In genomic region chrX:40877869-40878268, GRCh38 we compare ENCODE assay signal across 9 cellular contexts.
A peak's percentile ranks its signal among the peaks of the same experiment; 100 is the strongest.
DNase-seq lines count a peak whose midpoint lies in the region; ATAC-seq and TF ChIP-seq lines count a peak whose summit lies in the region.
"Had no signal": no experiment of that assay in that cellular context is flagged by ENCODE, and none has a peak within 500 bp of the region (broad histone marks: within the 10 kb centered on the region; RNA-seq: fewer than 3 reads in every experiment).

No MANE protein-coding gene starts in this region.

- peak; percentile 1 for DNase-seq in activated CD4-positive, CD25-positive, alpha-beta regulatory T cell treated with anti-CD3 and anti-CD28 coated beads, Interleukin-2, amount 50 U/mL, for 16 hours (ENCODE audit: low read depth, low spot score)
- DNase-seq in activated CD4-positive, CD25-positive, alpha-beta regulatory T cell (lab: John Stamatoyannopoulos, UW): no peak
- peak; percentile 7 for DNase-seq in NCI-H82 (lab: John Stamatoyannopoulos, UW)
- DNase-seq in epithelial cell of esophagus (ENCODE audit: low read depth): peak; percentile 32
- DNase-seq in suprapubic skin (ENCODE audit: low spot score in 2 of 2): no peak
- DNase-seq in activated CD8-positive, alpha-beta memory T cell treated with anti-CD3 and anti-CD28 coated beads, Interleukin-2, amount 50 U/mL, for 4 hours: no peak

- peak overlapping the region; percentile 42 for H3K4me2 ChIP-seq in skeletal muscle satellite cell (ENCODE audit: low read length)

- H3K4me3 ChIP-seq in epithelial cell of esophagus (ENCODE audit: low read length) (no peak overlapping the region), skeletal muscle satellite cell (ENCODE audit: low read length) (peak overlapping the region; percentile 33), suprapubic skin (no peak overlapping the region)
- H3K4me3 ChIP-seq: SJCRH30 had no signal

- H3K9me3 ChIP-seq in skeletal muscle satellite cell (replicated peaks; ENCODE audit: low read length) (no peaks in the 10 kb centered on the region), suprapubic skin (no peaks in the 10 kb centered on the region)
- H3K9me3 ChIP-seq: SJCRH30 had no signal

- H3K27me3 ChIP-seq in skeletal muscle satellite cell (ENCODE audit: control insufficient read depth, insufficient read depth, low read length): peaks cover 27% of the 10 kb centered on the region
- H3K27me3 ChIP-seq in suprapubic skin: no peaks in the 10 kb centered on the region
- H3K27me3 ChIP-seq: SJCRH30 had no signal

- H3K27ac ChIP-seq in suprapubic skin: no peak overlapping the region
- H3K27ac ChIP-seq: SJCRH30 had no signal

- no peaks in the 10 kb centered on the region for H3K36me3 ChIP-seq in skeletal muscle satellite cell (ENCODE audit: insufficient read depth, low read length)
- H3K36me3 ChIP-seq in suprapubic skin: no peaks in the 10 kb centered on the region
- H3K36me3 ChIP-seq: SJCRH30 had no signal

- 53% methylated on average over 4 of the region's 4 CpGs for WGBS in suprapubic skin

- TF ChIP-seq CTCF in epithelial cell of esophagus (IDR thresholded peaks at IDR 0.05; ENCODE audit: insufficient read depth, low read depth, low read length, missing control alignments): peak; percentile 32
- TF ChIP-seq CTCF in suprapubic skin (IDR thresholded peaks at IDR 0.05): peak in 1 of 2 donors; percentile 14

- no peak for ATAC-seq in GM19324 (IDR thresholded peaks at IDR 0.05; ENCODE audit: low FRiP score, unreplicated experiment)

- H3K4me1 ChIP-seq in skeletal muscle satellite cell (ENCODE audit: control insufficient read depth, insufficient read depth, low read length) (no peaks in the 10 kb centered on the region), suprapubic skin (no peaks in the 10 kb centered on the region)
- H3K4me1 ChIP-seq: SJCRH30 had no signal

- H3K9ac ChIP-seq in skeletal muscle satellite cell (ENCODE audit: low read depth, low read length): no peak overlapping the region

- no peak for TF ChIP-seq EP300 in suprapubic skin (IDR thresholded peaks at IDR 0.05)

- no peak for TF ChIP-seq POLR2A in suprapubic skin (IDR thresholded peaks at IDR 0.05)

Comparison
In these comparisons a context has a peak if more than half of its experiments do, and no peak if none do; other contexts are left out.
1. DNase-seq: peak in activated CD4-positive, CD25-positive, alpha-beta regulatory T cell treated with anti-CD3 and anti-CD28 coated beads, Interleukin-2, amount 50 U/mL, for 16 hours (single experiment), NCI-H82 (single experiment) and epithelial cell of esophagus (single experiment); none in activated CD4-positive, CD25-positive, alpha-beta regulatory T cell (0 of 4), suprapubic skin (0 of 2) and activated CD8-positive, alpha-beta memory T cell treated with anti-CD3 and anti-CD28 coated beads, Interleukin-2, amount 50 U/mL, for 4 hours (single experiment).